Comparison of ENCODE assay signal across 1 cellular context in genomic region chr1:46521417-46521816, GRCh38.
TF ChIP-seq lines count a peak whose summit lies in the region.

No MANE protein-coding gene starts in this region.

TF ChIP-seq in K562, 482 proteins besides CTCF, POLR2A, EP300 and RAD21:
- TF ChIP-seq ESRRA (IDR thresholded peaks at IDR 0.05; ENCODE audit: borderline replicate concordance, low read depth) (peak; percentile 99), SMARCA4 (IDR thresholded peaks at IDR 0.05) (0 out of 2 replicates have a peak, but pooled peaks have one; percentile 23), RBM25 (IDR thresholded peaks at IDR 0.05; ENCODE audit: low read depth, low read length, severe bottlenecking) (peak; percentile 10), ZEB2 (IDR thresholded peaks at IDR 0.05) (0 out of 2 replicates have a peak, but pooled peaks have one; percentile 48), ARID2 (IDR thresholded peaks at IDR 0.05) (no peak), RCOR1 (IDR thresholded peaks at IDR 0.05; ENCODE audit: borderline replicate concordance in 1 of 2, low read depth in 2 of 2, low read length in 2 of 2) (peak in 1 of 2 experiments; percentile 18; a peak in 1 of 4 replicates), GATAD2B (IDR thresholded peaks at IDR 0.05; ENCODE audit: borderline replicate concordance) (no peak), NR2C1 (IDR thresholded peaks at IDR 0.05) (no peak), NR2C1 (tag; IDR thresholded peaks at IDR 0.05) (no peak), SMARCE1 (IDR thresholded peaks at IDR 0.05) (0 out of 2 replicates have a peak, but pooled peaks have one; percentile 36), ZNF586 (CRISPR knock-in tag; conservative IDR thresholded peaks at IDR 0.05) (no peak), CTBP1 (IDR thresholded peaks at IDR 0.05; ENCODE audit: borderline replicate concordance) (peak; percentile 37), SNAPC5 (CRISPR knock-in tag; IDR thresholded peaks at IDR 0.05) (no peak), MECOM (CRISPR knock-in tag; IDR thresholded peaks at IDR 0.05) (peak; percentile 57; the same call in 1 of the 2 replicates), TEAD1 (CRISPR knock-in tag; IDR thresholded peaks at IDR 0.05) (peak in 1 of 2 experiments; percentile 29; a peak in 1 of 4 replicates), SPI1 (IDR thresholded peaks at IDR 0.05; ENCODE audit: borderline replicate concordance, low read depth, low read length) (peak; percentile 96), NCOR1 (IDR thresholded peaks at IDR 0.05) (no peak), HDGF (IDR thresholded peaks at IDR 0.05) (peak; percentile 23; the same call in 1 of the 2 replicates), NFE2 (IDR thresholded peaks at IDR 0.05; ENCODE audit: low read depth) (0 out of 2 replicates have a peak, but pooled peaks have one; percentile 8), ZBTB2 (IDR thresholded peaks at IDR 0.05) (no peak; the same call in 1 of the 2 replicates), BCOR (IDR thresholded peaks at IDR 0.05) (0 out of 2 replicates have a peak, but pooled peaks have one; percentile 8), SOX6 (IDR thresholded peaks at IDR 0.05) (0 out of 2 replicates have a peak, but pooled peaks have one; percentile 13), ZNF134 (CRISPR knock-in tag; conservative IDR thresholded peaks at IDR 0.05) (peak; percentile 43; the same call in 1 of the 2 replicates)
- TF ChIP-seq, protein P1, sequence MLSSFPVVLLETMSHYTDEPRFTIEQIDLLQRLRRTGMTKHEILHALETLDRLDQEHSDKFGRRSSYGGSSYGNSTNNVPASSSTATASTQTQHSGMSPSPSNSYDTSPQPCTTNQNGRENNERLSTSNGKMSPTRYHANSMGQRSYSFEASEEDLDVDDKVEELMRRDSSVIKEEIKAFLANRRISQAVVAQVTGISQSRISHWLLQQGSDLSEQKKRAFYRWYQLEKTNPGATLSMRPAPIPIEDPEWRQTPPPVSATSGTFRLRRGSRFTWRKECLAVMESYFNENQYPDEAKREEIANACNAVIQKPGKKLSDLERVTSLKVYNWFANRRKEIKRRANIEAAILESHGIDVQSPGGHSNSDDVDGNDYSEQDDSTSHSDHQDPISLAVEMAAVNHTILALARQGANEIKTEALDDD (IDR thresholded peaks at IDR 0.05) = no peak
